Comparison of ENCODE assay signal across 9 cellular contexts in genomic region chr10:13272164-13272571, GRCh38. TPM values are rescaled to one million over a fixed set of nuclear protein-coding genes. Genes with fewer than 3 reads are reported as not detected.
A peak's percentile ranks its signal among the peaks of the same experiment; 100 is the strongest.
DNase-seq lines count a peak whose midpoint lies in the region; ATAC-seq and TF ChIP-seq lines count a peak whose summit lies in the region.
"Had no signal": no experiment of that assay in that cellular context is flagged by ENCODE, and none has a peak within 500 bp of the region (broad histone marks: within the 10 kb centered on the region; RNA-seq: fewer than 3 reads in every experiment).

No MANE protein-coding gene starts in this region.

- WGBS in mammary epithelial cell (ENCODE audit: low coverage, missing lambda C conversion rate): 29% methylated on average over 11 of the region's 12 CpGs
- WGBS in aorta, 2 donors: 10 to 12% methylated on average over 12 of the region's 12 CpGs

- no peaks in the 10 kb centered on the region for H3K79me2 ChIP-seq in mammary epithelial cell (ENCODE audit: insufficient read depth, low read length)

- no peak overlapping the region for H3K27ac Mint-ChIP-seq in MCF 10A (ENCODE audit: low read depth, unreplicated experiment)

- POLR2A ChIA-PET in MCF 10A (lab: Yijun Ruan, JAX): no interaction called here

- no peaks in the 10 kb centered on the region for H3K27me3 Mint-ChIP-seq in MCF 10A (ENCODE audit: insufficient read depth, unreplicated experiment)

- in situ Hi-C loops in mammary epithelial cell (cut with MboI; ENCODE audit: low sequenced_read_pairs in 2 of 2): no loop called here

- H3K4me1 Mint-ChIP-seq in MCF 10A (ENCODE audit: insufficient read depth, unreplicated experiment): peaks cover 10% of the 10 kb centered on the region

- no peaks in the 10 kb centered on the region for H3K9me3 ChIP-seq in mammary epithelial cell (replicated peaks; ENCODE audit: insufficient read depth, low read length)
- H3K9me3 ChIP-seq in adipocyte (ENCODE audit: control insufficient read depth, low read length): no peaks in the 10 kb centered on the region
- no peaks in the 10 kb centered on the region for H3K9me3 ChIP-seq in aorta (ENCODE audit: control insufficient read depth, low read length)

- CTCF ChIA-PET in mammary epithelial cell (lab: Charles Lee; ENCODE audit: low non-redundant PET) (no interaction called here), MCF 10A (lab: Yijun Ruan, JAX) (interaction anchor here (0.6 to 0.7 kb wide), 2 partner anchors 9 to 62 kb away, joined by 3 to 4 read pairs; no protein-coding TSS in a partner anchor)

- H3K4me1 ChIP-seq in mammary epithelial cell (ENCODE audit: insufficient read depth, low read length): no peaks in the 10 kb centered on the region
- peaks cover 16% of the 10 kb centered on the region for H3K4me1 ChIP-seq in adipocyte (ENCODE audit: control insufficient read depth, insufficient read depth, low read length)
- peaks cover 0 to 2% of the 10 kb centered on the region in 2 donors for H3K4me1 ChIP-seq in aorta (ENCODE audit: control insufficient read depth in 1 of 2, insufficient read depth in 2 of 2, low read length in 2 of 2)

- intact Hi-C loops in mammary epithelial cell (cut with micrococcal nuclease) (no loop called here), MCF 10A (cut with micrococcal nuclease) (no loop called here), aorta (cut with DNase I) (loop anchor here in 1 of 2 donors (10.0 kb wide), 1 partner anchor 107 kb away; the partner anchor contains the start of gene MCM10)

- H3K36me3 Mint-ChIP-seq in MCF 10A (ENCODE audit: insufficient read depth, unreplicated experiment): no peaks in the 10 kb centered on the region

- dilution Hi-C loops in mammary epithelial cell (cut with HindIII; ENCODE audit: low sequenced_read_pairs): no loop called here

- no peak for TF ChIP-seq CTCF in mammary epithelial cell (conservative IDR thresholded peaks at IDR 0.05 in 1 of 2, IDR thresholded peaks at IDR 0.05 in 1 of 2; ENCODE audit: extremely low read depth in 1 of 2, insufficient read depth in 1 of 2, low read depth in 1 of 2, low read length in 2 of 2)
- TF ChIP-seq CTCF in MCF 10A (IDR thresholded peaks at IDR 0.05; ENCODE audit: unreplicated experiment): no peak

- H3K4me2 ChIP-seq in mammary epithelial cell (ENCODE audit: insufficient read depth, low read depth, low read length): no peak overlapping the region

- H3K27me3 ChIP-seq in mammary epithelial cell (ENCODE audit: insufficient read depth, low read length): no peaks in the 10 kb centered on the region
- H3K27me3 ChIP-seq in adipocyte (replicated peaks; ENCODE audit: control insufficient read depth, insufficient read depth, low read length): no peaks in the 10 kb centered on the region
- no peaks in the 10 kb centered on the region for H3K27me3 ChIP-seq in aorta (ENCODE audit: control insufficient read depth in 1 of 2, insufficient read depth in 2 of 2, low read length in 1 of 2)
- H3K27me3 ChIP-seq: cardiac muscle cell had no signal

- no peak overlapping the region for H3K9ac ChIP-seq in mammary epithelial cell (ENCODE audit: insufficient read depth, low read length)
- H3K9ac ChIP-seq in adipocyte (ENCODE audit: low read length): no peak overlapping the region

- no peak for TF ChIP-seq POLR2A in erythroblast (IDR thresholded peaks at IDR 0.05; ENCODE audit: low read length)

- H3K9me3 Mint-ChIP-seq in MCF 10A (ENCODE audit: unreplicated experiment): no peaks in the 10 kb centered on the region

- H3K27ac ChIP-seq in mammary epithelial cell (ENCODE audit: insufficient read depth, low read depth, low read length) (no peak overlapping the region), aorta (ENCODE audit: low read depth in 1 of 2, low read length in 2 of 2) (no peak overlapping the region)
- H3K27ac ChIP-seq: cardiac muscle cell had no signal

- peak overlapping the region; percentile 44 for H2AFZ ChIP-seq in mammary epithelial cell (ENCODE audit: low read depth, low read length)

- no peak overlapping the region for H3K4me3 Mint-ChIP-seq in MCF 10A (ENCODE audit: unreplicated experiment)

- DNase-seq in mammary epithelial cell: no peak
- no peak for DNase-seq in MCF 10A (ENCODE audit: unreplicated experiment)
- peak; percentile 5 for DNase-seq in adipocyte (ENCODE audit: low read depth)
- peak; percentile 88 for DNase-seq in left lobe of liver (ENCODE audit: low spot score)
- peak in 1 of 2 donors; percentile 56 for DNase-seq in aorta
- DNase-seq in erythroblast (lab: John Stamatoyannopoulos, UW): no peak
- no peak for DNase-seq in OCI-M1 (lab: John Stamatoyannopoulos, UW)

- H3K36me3 ChIP-seq in mammary epithelial cell (ENCODE audit: insufficient read depth, low read length) (no peaks in the 10 kb centered on the region), adipocyte (ENCODE audit: control insufficient read depth, insufficient read depth, low read length, severe bottlenecking) (no peaks in the 10 kb centered on the region), aorta (ENCODE audit: control insufficient read depth in 1 of 2, insufficient read depth in 2 of 2, low read length in 1 of 2) (no peaks in the 10 kb centered on the region)
- H3K36me3 ChIP-seq: cardiac muscle cell had no signal

- no peak overlapping the region for H3K4me3 ChIP-seq in mammary epithelial cell (replicated peaks in 1 of 3; ENCODE audit: insufficient read depth in 1 of 3, low read depth in 2 of 3, low read length in 3 of 3)
- H3K4me3 ChIP-seq in adipocyte (ENCODE audit: low read length): peak overlapping the region; percentile 1
- H3K4me3 ChIP-seq in aorta (ENCODE audit: low read length in 2 of 2): no peak overlapping the region
- H3K4me3 ChIP-seq: cardiac muscle cell had no signal

- BruUV-seq in mammary epithelial cell (replicated peaks; lab: Mats Ljungman, UMichigan) (no TSS peak), MCF 10A (replicated peaks; lab: Mats Ljungman, UMichigan) (no TSS peak)

- no peaks in the 10 kb centered on the region for H4K20me1 ChIP-seq in mammary epithelial cell (ENCODE audit: insufficient read depth, low read length)

- ATAC-seq in left lobe of liver (peak; percentile 84), aorta (ENCODE audit: low FRiP score) (peak; percentile 74), HG02571 (IDR thresholded peaks at IDR 0.05; ENCODE audit: unreplicated experiment) (no peak)

RNA-seq across cellular contexts. Expression of gene PHYH, which starts 27.7 kb away (rescaled TPM):
- 10 to 100 TPM; 16.1 to 19.5 TPM for total RNA-seq in mammary epithelial cell
- 15.3 TPM for polyA plus RNA-seq in mammary epithelial cell
- polyA minus RNA-seq in mammary epithelial cell: 12.4 TPM
- 9.8 and 13.7 TPM in 2 replicates for total RNA-seq in MCF 10A (2022)
- total RNA-seq in left lobe of liver: 140 TPM
- 10 to 100 TPM; 21.0 to 25.1 TPM for total RNA-seq in aorta
- 10 to 100 TPM; 33.6 to 66.7 TPM for polyA plus RNA-seq in aorta

RNA-seq across cellular contexts. Expression of gene UCMA, which starts 38.0 kb away (rescaled TPM):
- total RNA-seq in mammary epithelial cell: not detected
- not detected for polyA plus RNA-seq in mammary epithelial cell
- not detected for polyA minus RNA-seq in mammary epithelial cell
- not detected in 2 replicates for total RNA-seq in MCF 10A (2022)
- not detected for total RNA-seq in left lobe of liver
- total RNA-seq in aorta: not detected
- not detected for polyA plus RNA-seq in aorta
- total RNA-seq: cardiac muscle cell had no signal
- polyA plus RNA-seq: cardiac muscle cell had no signal

Comparison
In these comparisons a context has a peak if more than half of its experiments do, and no peak if none do; other contexts are left out.
1. DNase-seq: peak in adipocyte (single experiment) and left lobe of liver (single experiment); none in mammary epithelial cell (single experiment), MCF 10A (single experiment), erythroblast (0 of 2) and OCI-M1 (single experiment).